1 cellular context compared by ENCODE assay signal in the genomic region with DNA sequence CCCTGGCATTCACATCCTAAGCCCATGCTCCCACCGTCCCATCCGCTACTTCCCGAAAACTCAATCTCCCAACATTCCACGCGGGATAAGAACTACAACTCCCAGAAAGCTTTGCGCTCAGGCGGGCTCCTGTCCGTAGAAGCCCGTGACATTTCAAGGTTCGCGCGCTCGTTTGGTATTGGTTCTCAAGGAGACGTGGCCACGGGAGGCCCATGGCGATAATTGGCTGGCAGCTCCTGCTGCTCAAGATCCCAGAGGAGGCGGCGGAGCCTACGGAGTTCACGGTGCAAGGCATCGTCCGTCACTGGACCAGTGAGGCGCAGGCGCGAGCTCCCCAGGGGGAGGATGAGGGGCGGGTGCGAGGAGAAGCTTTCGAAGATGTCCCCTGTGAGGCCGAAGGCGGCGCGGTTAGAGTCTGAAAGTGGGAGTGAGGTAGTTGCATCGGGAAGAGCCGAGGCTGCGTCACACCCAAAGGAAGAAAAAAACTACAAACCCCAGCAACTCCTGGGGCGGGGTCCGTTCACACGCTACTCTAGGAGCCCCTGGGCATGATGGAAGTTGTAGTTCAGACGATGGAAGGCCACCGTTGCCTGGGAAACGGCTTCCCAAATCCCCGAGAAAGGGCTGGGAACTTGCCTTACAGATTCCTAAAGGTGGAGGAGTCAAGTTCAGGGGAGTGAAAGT.
TF ChIP-seq lines count a peak whose summit lies in the region.

No MANE protein-coding gene starts in this region.

TF ChIP-seq in HepG2, 621 proteins besides CTCF, POLR2A, EP300 and RAD21 (continued from another document and continues in another):
- TF ChIP-seq, protein P1, sequence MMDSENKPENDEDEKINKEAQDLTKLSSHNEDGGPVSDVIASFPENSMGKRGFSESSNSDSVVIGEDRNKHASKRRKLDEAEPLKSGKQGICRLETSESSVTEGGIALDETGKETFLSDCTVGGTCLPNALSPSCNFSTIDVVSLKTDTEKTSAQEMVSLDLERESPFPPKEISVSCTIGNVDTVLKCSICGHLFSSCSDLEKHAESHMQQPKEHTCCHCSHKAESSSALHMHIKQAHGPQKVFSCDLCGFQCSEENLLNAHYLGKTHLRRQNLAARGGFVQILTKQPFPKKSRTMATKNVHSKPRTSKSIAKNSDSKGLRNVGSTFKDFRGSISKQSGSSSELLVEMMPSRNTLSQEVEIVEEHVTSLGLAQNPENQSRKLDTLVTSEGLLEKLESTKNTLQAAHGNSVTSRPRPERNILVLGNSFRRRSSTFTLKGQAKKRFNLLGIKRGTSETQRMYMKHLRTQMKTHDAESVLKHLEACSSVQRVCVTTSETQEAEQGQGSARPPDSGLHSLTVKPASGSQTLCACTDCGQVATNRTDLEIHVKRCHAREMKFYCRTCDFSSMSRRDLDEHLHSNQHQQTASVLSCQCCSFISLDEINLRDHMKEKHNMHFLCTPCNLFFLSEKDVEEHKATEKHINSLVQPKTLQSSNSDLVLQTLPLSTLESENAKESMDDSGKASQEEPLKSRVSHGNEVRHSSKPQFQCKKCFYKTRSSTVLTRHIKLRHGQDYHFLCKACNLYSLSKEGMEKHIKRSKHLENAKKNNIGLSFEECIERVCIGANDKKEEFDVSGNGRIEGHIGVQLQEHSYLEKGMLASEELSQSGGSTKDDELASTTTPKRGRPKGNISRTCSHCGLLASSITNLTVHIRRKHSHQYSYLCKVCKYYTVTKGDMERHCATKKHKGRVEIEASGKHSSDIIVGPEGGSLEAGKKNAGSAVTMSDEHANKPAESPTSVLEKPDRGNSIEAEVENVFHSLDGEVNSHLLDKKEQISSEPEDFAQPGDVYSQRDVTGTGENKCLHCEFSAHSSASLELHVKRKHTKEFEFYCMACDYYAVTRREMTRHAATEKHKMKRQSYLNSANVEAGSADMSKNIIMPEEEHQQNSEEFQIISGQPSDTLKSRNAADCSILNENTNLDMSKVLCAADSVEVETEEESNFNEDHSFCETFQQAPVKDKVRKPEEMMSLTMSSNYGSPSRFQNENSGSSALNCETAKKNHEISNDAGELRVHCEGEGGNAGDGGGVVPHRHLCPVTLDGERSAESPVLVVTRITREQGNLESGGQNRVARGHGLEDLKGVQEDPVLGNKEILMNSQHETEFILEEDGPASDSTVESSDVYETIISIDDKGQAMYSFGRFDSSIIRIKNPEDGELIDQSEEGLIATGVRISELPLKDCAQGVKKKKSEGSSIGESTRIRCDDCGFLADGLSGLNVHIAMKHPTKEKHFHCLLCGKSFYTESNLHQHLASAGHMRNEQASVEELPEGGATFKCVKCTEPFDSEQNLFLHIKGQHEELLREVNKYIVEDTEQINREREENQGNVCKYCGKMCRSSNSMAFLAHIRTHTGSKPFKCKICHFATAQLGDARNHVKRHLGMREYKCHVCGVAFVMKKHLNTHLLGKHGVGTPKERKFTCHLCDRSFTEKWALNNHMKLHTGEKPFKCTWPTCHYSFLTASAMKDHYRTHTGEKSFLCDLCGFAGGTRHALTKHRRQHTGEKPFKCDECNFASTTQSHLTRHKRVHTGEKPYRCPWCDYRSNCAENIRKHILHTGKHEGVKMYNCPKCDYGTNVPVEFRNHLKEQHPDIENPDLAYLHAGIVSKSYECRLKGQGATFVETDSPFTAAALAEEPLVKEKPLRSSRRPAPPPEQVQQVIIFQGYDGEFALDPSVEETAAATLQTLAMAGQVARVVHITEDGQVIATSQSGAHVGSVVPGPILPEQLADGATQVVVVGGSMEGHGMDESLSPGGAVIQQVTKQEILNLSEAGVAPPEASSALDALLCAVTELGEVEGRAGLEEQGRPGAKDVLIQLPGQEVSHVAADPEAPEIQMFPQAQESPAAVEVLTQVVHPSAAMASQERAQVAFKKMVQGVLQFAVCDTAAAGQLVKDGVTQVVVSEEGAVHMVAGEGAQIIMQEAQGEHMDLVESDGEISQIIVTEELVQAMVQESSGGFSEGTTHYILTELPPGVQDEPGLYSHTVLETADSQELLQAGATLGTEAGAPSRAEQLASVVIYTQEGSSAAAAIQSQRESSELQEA (CRISPR knock-in tag; IDR thresholded peaks at IDR 0.05; ENCODE audit: not compliant biosample characterization), result peak; percentile 55
- TF ChIP-seq, protein P2, sequence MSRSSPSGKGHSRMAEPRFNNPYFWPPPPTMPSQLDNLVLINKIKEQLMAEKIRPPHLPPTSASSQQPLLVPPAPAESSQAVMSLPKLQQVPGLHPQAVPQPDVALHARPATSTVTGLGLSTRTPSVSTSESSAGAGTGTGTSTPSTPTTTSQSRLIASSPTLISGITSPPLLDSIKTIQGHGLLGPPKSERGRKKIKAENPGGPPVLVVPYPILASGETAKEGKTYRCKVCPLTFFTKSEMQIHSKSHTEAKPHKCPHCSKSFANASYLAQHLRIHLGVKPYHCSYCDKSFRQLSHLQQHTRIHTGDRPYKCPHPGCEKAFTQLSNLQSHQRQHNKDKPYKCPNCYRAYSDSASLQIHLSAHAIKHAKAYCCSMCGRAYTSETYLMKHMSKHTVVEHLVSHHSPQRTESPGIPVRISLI (CRISPR knock-in tag; IDR thresholded peaks at IDR 0.05; ENCODE audit: borderline replicate concordance), result peak; percentile 37; the same call in 1 of the 2 replicates
- TF ChIP-seq KAT7 (CRISPR knock-in tag; IDR thresholded peaks at IDR 0.05; ENCODE audit: borderline replicate concordance) (no peak), MIER3 (CRISPR knock-in tag; IDR thresholded peaks at IDR 0.05; ENCODE audit: borderline replicate concordance) (no peak; the same call in 1 of the 2 replicates), SALL2 (CRISPR knock-in tag; IDR thresholded peaks at IDR 0.05) (no peak), AHR (CRISPR knock-in tag; IDR thresholded peaks at IDR 0.05) (0 out of 2 replicates have a peak, but pooled peaks have one; percentile 37), DMAP1 (CRISPR knock-in tag; IDR thresholded peaks at IDR 0.05) (peak; percentile 40; the same call in 1 of the 2 replicates), SOX5 (CRISPR knock-in tag; IDR thresholded peaks at IDR 0.05; ENCODE audit: borderline replicate concordance) (peak; percentile 62; the same call in 1 of the 2 replicates), ZNF350 (CRISPR knock-in tag; IDR thresholded peaks at IDR 0.05; ENCODE audit: borderline replicate concordance, low read depth) (peak; percentile 54; the same call in 1 of the 2 replicates), NKX3-1 (CRISPR knock-in tag; IDR thresholded peaks at IDR 0.05) (no peak), ATRX (CRISPR knock-in tag; IDR thresholded peaks at IDR 0.05; ENCODE audit: borderline replicate concordance) (no peak), PHF5A (CRISPR knock-in tag; IDR thresholded peaks at IDR 0.05; ENCODE audit: low read depth, unreplicated experiment) (peak; percentile 71), FOXK1 (CRISPR knock-in tag; IDR thresholded peaks at IDR 0.05; ENCODE audit: borderline replicate concordance, low read depth) (peak; percentile 60), REL (CRISPR knock-in tag; conservative IDR thresholded peaks at IDR 0.05) (no peak), HOXD1 (CRISPR knock-in tag; IDR thresholded peaks at IDR 0.05) (no peak), NFYB (CRISPR knock-in tag; IDR thresholded peaks at IDR 0.05) (peak; percentile 99), CC2D1A (CRISPR knock-in tag; IDR thresholded peaks at IDR 0.05) (no peak), ZNF841 (CRISPR knock-in tag; IDR thresholded peaks at IDR 0.05; ENCODE audit: borderline replicate concordance) (no peak), CENPX (CRISPR knock-in tag; IDR thresholded peaks at IDR 0.05) (no peak), SPEN (CRISPR knock-in tag; IDR thresholded peaks at IDR 0.05; ENCODE audit: low read depth) (0 out of 2 replicates have a peak, but pooled peaks have one; percentile 13), ZNF547 (CRISPR knock-in tag; IDR thresholded peaks at IDR 0.05) (0 out of 2 replicates have a peak, but pooled peaks have one; percentile 47), GATAD2A (CRISPR knock-in tag; IDR thresholded peaks at IDR 0.05) (peak; percentile 34; the same call in 1 of the 2 replicates), ZNF235 (CRISPR knock-in tag; IDR thresholded peaks at IDR 0.05; ENCODE audit: borderline replicate concordance) (no peak), TBP (CRISPR knock-in tag; IDR thresholded peaks at IDR 0.05) (no peak), MLLT10 (CRISPR knock-in tag; IDR thresholded peaks at IDR 0.05) (no peak), ZFP82 (CRISPR knock-in tag; IDR thresholded peaks at IDR 0.05; ENCODE audit: borderline replicate concordance) (no peak), NFE2L1 (CRISPR knock-in tag; IDR thresholded peaks at IDR 0.05; ENCODE audit: borderline replicate concordance) (no peak)
- TF ChIP-seq, protein P3, sequence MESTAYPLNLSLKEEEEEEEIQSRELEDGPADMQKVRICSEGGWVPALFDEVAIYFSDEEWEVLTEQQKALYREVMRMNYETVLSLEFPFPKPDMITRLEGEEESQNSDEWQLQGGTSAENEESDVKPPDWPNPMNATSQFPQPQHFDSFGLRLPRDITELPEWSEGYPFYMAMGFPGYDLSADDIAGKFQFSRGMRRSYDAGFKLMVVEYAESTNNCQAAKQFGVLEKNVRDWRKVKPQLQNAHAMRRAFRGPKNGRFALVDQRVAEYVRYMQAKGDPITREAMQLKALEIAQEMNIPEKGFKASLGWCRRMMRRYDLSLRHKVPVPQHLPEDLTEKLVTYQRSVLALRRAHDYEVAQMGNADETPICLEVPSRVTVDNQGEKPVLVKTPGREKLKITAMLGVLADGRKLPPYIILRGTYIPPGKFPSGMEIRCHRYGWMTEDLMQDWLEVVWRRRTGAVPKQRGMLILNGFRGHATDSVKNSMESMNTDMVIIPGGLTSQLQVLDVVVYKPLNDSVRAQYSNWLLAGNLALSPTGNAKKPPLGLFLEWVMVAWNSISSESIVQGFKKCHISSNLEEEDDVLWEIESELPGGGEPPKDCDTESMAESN (CRISPR knock-in tag; conservative IDR thresholded peaks at IDR 0.05), result peak; percentile 70
- TF ChIP-seq, protein P4, sequence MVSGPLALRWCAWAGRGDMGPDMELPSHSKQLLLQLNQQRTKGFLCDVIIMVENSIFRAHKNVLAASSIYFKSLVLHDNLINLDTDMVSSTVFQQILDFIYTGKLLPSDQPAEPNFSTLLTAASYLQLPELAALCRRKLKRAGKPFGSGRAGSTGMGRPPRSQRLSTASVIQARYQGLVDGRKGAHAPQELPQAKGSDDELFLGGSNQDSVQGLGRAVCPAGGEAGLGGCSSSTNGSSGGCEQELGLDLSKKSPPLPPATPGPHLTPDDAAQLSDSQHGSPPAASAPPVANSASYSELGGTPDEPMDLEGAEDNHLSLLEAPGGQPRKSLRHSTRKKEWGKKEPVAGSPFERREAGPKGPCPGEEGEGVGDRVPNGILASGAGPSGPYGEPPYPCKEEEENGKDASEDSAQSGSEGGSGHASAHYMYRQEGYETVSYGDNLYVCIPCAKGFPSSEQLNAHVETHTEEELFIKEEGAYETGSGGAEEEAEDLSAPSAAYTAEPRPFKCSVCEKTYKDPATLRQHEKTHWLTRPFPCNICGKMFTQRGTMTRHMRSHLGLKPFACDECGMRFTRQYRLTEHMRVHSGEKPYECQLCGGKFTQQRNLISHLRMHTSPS (CRISPR knock-in tag; IDR thresholded peaks at IDR 0.05; ENCODE audit: low read depth), result no peak
- TF ChIP-seq, protein P5, sequence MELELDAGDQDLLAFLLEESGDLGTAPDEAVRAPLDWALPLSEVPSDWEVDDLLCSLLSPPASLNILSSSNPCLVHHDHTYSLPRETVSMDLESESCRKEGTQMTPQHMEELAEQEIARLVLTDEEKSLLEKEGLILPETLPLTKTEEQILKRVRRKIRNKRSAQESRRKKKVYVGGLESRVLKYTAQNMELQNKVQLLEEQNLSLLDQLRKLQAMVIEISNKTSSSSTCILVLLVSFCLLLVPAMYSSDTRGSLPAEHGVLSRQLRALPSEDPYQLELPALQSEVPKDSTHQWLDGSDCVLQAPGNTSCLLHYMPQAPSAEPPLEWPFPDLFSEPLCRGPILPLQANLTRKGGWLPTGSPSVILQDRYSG (CRISPR knock-in tag; IDR thresholded peaks at IDR 0.05), result no peak
- TF ChIP-seq, protein P6, sequence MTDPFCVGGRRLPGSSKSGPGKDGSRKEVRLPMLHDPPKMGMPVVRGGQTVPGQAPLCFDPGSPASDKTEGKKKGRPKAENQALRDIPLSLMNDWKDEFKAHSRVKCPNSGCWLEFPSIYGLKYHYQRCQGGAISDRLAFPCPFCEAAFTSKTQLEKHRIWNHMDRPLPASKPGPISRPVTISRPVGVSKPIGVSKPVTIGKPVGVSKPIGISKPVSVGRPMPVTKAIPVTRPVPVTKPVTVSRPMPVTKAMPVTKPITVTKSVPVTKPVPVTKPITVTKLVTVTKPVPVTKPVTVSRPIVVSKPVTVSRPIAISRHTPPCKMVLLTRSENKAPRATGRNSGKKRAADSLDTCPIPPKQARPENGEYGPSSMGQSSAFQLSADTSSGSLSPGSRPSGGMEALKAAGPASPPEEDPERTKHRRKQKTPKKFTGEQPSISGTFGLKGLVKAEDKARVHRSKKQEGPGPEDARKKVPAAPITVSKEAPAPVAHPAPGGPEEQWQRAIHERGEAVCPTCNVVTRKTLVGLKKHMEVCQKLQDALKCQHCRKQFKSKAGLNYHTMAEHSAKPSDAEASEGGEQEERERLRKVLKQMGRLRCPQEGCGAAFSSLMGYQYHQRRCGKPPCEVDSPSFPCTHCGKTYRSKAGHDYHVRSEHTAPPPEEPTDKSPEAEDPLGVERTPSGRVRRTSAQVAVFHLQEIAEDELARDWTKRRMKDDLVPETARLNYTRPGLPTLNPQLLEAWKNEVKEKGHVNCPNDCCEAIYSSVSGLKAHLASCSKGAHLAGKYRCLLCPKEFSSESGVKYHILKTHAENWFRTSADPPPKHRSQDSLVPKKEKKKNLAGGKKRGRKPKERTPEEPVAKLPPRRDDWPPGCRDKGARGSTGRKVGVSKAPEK (CRISPR knock-in tag; IDR thresholded peaks at IDR 0.05; ENCODE audit: borderline replicate concordance), result no peak
- TF ChIP-seq, protein P7, sequence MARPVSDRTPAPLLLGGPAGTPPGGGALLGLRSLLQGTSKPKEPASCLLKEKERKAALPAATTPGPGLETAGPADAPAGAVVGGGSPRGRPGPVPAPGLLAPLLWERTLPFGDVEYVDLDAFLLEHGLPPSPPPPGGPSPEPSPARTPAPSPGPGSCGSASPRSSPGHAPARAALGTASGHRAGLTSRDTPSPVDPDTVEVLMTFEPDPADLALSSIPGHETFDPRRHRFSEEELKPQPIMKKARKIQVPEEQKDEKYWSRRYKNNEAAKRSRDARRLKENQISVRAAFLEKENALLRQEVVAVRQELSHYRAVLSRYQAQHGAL (CRISPR knock-in tag; IDR thresholded peaks at IDR 0.05; ENCODE audit: not compliant biosample characterization), result no peak
- TF ChIP-seq, protein P8, sequence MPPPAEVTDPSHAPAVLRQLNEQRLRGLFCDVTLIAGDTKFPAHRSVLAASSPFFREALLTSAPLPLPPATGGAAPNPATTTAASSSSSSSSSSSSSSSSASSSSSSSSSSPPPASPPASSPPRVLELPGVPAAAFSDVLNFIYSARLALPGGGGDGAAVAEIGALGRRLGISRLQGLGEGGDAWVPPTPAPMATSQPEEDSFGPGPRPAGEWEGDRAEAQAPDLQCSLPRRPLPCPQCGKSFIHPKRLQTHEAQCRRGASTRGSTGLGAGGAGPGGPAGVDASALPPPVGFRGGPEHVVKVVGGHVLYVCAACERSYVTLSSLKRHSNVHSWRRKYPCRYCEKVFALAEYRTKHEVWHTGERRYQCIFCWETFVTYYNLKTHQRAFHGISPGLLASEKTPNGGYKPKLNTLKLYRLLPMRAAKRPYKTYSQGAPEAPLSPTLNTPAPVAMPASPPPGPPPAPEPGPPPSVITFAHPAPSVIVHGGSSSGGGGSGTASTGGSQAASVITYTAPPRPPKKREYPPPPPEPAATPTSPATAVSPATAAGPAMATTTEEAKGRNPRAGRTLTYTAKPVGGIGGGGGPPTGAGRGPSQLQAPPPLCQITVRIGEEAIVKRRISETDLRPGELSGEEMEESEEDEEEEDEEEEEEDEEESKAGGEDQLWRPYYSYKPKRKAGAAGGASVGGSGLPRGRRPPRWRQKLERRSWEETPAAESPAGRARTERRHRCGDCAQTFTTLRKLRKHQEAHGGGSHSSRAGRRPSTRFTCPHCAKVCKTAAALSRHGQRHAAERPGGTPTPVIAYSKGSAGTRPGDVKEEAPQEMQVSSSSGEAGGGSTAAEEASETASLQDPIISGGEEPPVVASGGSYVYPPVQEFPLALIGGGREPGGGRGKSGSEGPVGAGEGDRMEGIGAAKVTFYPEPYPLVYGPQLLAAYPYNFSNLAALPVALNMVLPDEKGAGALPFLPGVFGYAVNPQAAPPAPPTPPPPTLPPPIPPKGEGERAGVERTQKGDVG (CRISPR knock-in tag; IDR thresholded peaks at IDR 0.05; ENCODE audit: borderline replicate concordance), result no peak
